In the genomic region with DNA sequence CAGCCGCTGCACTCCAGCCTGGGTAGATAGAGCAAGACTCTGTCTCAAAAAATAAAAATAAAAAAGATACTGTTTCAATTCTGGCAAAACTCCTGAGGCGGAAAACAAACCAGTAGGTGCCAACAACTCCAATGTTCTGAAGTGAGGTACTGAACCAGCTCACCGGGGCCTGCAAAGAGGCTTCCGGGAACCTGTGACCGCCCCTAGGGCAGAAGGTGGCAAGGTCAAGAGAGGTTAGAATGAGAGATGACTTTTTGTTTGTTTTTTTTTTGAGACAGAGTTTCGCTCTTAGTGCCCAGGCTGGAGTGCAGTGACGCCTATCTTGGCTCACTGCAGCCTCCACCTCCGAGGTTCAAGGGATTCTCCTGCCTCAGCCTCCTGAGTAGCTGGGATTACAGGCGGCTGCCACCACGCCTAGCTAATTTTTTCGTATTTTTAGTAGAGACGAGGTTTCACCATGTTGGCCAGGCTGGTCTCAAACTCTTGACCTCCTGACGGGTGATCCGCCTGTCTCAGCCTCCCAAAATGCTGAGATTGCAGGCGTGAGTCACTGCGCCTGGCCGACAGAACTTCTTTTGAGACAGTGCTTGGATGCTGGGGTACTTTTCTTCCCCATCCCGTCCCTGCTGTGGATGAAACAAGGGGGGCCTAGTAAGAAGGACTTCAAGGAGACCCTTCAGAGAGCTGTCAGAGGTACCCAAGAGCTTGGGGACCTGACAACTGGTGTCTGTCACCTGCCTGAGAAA, we compare ENCODE assay signal across 1 cellular context.
A peak's percentile ranks its signal among the peaks of the same experiment; 100 is the strongest.
TF ChIP-seq lines count a peak whose summit lies in the region.

No MANE protein-coding gene starts in this region.

TF ChIP-seq in HepG2, 621 proteins besides CTCF, POLR2A, EP300 and RAD21 (continued from another document):
- TF ChIP-seq, protein P1, sequence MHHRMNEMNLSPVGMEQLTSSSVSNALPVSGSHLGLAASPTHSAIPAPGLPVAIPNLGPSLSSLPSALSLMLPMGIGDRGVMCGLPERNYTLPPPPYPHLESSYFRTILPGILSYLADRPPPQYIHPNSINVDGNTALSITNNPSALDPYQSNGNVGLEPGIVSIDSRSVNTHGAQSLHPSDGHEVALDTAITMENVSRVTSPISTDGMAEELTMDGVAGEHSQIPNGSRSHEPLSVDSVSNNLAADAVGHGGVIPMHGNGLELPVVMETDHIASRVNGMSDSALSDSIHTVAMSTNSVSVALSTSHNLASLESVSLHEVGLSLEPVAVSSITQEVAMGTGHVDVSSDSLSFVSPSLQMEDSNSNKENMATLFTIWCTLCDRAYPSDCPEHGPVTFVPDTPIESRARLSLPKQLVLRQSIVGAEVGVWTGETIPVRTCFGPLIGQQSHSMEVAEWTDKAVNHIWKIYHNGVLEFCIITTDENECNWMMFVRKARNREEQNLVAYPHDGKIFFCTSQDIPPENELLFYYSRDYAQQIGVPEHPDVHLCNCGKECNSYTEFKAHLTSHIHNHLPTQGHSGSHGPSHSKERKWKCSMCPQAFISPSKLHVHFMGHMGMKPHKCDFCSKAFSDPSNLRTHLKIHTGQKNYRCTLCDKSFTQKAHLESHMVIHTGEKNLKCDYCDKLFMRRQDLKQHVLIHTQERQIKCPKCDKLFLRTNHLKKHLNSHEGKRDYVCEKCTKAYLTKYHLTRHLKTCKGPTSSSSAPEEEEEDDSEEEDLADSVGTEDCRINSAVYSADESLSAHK (CRISPR knock-in tag; IDR thresholded peaks at IDR 0.05; ENCODE audit: borderline replicate concordance), result no peak
- TF ChIP-seq ZNF496 (CRISPR knock-in tag; IDR thresholded peaks at IDR 0.05; ENCODE audit: insufficient replicate concordance) (no peak), NR2F6 (IDR thresholded peaks at IDR 0.05) (peak; percentile 63), NR2F6 (CRISPR knock-in tag; IDR thresholded peaks at IDR 0.05) (peak; percentile 74), HNRNPH1 (optimal IDR thresholded peaks at IDR 0.05; ENCODE audit: low read depth, low read length) (no peak), SOX13 (IDR thresholded peaks at IDR 0.05) (no peak), SOX13 (CRISPR knock-in tag; conservative IDR thresholded peaks at IDR 0.05 in 1 of 2, IDR thresholded peaks at IDR 0.05 in 1 of 2) (peak in 1 of 2 experiments; percentile 42; a peak in 1 of 4 replicates), CEBPB (IDR thresholded peaks at IDR 0.05; ENCODE audit: borderline replicate concordance, low read depth, low read length) (no peak), FOXA3 (CRISPR knock-in tag; IDR thresholded peaks at IDR 0.05) (no peak), GATAD2A (CRISPR knock-in tag; IDR thresholded peaks at IDR 0.05) (peak; percentile 51; the same call in 1 of the 2 replicates), ZNF121 (CRISPR knock-in tag; IDR thresholded peaks at IDR 0.05) (0 out of 2 replicates have a peak, but pooled peaks have one; percentile 32), IRF2 (CRISPR knock-in tag; IDR thresholded peaks at IDR 0.05) (no peak), ZNF577 (CRISPR knock-in tag; IDR thresholded peaks at IDR 0.05; ENCODE audit: borderline replicate concordance, low read depth) (no peak), NR2F2 (IDR thresholded peaks at IDR 0.05; ENCODE audit: borderline replicate concordance, low read depth) (peak; percentile 46; the same call in 1 of the 2 replicates), ZNF350 (CRISPR knock-in tag; IDR thresholded peaks at IDR 0.05; ENCODE audit: borderline replicate concordance, low read depth) (no peak), ZNF143 (CRISPR knock-in tag; IDR thresholded peaks at IDR 0.05) (no peak), RARG (CRISPR knock-in tag; IDR thresholded peaks at IDR 0.05; ENCODE audit: low read depth) (no peak), SMYD3 (CRISPR knock-in tag; IDR thresholded peaks at IDR 0.05) (no peak), ZNF501 (CRISPR knock-in tag; IDR thresholded peaks at IDR 0.05) (no peak), CBX5 (CRISPR knock-in tag; IDR thresholded peaks at IDR 0.05; ENCODE audit: borderline replicate concordance) (no peak), RARA (CRISPR knock-in tag; IDR thresholded peaks at IDR 0.05) (peak; percentile 56; the same call in 1 of the 2 replicates), ETV5 (CRISPR knock-in tag; IDR thresholded peaks at IDR 0.05; ENCODE audit: borderline replicate concordance) (peak; percentile 40; the same call in 1 of the 2 replicates), MAFK (conservative IDR thresholded peaks at IDR 0.05 in 1 of 2, IDR thresholded peaks at IDR 0.05 in 1 of 2; ENCODE audit: low read length in 2 of 2) (no peak), ZNF891 (CRISPR knock-in tag; IDR thresholded peaks at IDR 0.05) (no peak), YY1 (IDR thresholded peaks at IDR 0.05; ENCODE audit: insufficient read depth, insufficient replicate concordance, low read depth, low read length) (no peak), RXRB (CRISPR knock-in tag; IDR thresholded peaks at IDR 0.05; ENCODE audit: borderline replicate concordance) (peak; percentile 34; the same call in 1 of the 2 replicates), ZNF772 (CRISPR knock-in tag; IDR thresholded peaks at IDR 0.05) (no peak)
- TF ChIP-seq, protein P2, sequence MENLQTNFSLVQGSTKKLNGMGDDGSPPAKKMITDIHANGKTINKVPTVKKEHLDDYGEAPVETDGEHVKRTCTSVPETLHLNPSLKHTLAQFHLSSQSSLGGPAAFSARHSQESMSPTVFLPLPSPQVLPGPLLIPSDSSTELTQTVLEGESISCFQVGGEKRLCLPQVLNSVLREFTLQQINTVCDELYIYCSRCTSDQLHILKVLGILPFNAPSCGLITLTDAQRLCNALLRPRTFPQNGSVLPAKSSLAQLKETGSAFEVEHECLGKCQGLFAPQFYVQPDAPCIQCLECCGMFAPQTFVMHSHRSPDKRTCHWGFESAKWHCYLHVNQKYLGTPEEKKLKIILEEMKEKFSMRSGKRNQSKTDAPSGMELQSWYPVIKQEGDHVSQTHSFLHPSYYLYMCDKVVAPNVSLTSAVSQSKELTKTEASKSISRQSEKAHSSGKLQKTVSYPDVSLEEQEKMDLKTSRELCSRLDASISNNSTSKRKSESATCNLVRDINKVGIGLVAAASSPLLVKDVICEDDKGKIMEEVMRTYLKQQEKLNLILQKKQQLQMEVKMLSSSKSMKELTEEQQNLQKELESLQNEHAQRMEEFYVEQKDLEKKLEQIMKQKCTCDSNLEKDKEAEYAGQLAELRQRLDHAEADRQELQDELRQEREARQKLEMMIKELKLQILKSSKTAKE (CRISPR knock-in tag; IDR thresholded peaks at IDR 0.05; ENCODE audit: borderline replicate concordance), result no peak
- TF ChIP-seq, protein P3, sequence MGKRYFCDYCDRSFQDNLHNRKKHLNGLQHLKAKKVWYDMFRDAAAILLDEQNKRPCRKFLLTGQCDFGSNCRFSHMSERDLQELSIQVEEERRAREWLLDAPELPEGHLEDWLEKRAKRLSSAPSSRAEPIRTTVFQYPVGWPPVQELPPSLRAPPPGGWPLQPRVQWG (CRISPR knock-in tag; IDR thresholded peaks at IDR 0.05; ENCODE audit: borderline replicate concordance, low read depth), result no peak
- TF ChIP-seq, protein P4, sequence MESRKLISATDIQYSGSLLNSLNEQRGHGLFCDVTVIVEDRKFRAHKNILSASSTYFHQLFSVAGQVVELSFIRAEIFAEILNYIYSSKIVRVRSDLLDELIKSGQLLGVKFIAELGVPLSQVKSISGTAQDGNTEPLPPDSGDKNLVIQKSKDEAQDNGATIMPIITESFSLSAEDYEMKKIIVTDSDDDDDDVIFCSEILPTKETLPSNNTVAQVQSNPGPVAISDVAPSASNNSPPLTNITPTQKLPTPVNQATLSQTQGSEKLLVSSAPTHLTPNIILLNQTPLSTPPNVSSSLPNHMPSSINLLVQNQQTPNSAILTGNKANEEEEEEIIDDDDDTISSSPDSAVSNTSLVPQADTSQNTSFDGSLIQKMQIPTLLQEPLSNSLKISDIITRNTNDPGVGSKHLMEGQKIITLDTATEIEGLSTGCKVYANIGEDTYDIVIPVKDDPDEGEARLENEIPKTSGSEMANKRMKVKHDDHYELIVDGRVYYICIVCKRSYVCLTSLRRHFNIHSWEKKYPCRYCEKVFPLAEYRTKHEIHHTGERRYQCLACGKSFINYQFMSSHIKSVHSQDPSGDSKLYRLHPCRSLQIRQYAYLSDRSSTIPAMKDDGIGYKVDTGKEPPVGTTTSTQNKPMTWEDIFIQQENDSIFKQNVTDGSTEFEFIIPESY (CRISPR knock-in tag; IDR thresholded peaks at IDR 0.05), result peak; percentile 47; the same call in 1 of the 2 replicates
- TF ChIP-seq, protein P5, sequence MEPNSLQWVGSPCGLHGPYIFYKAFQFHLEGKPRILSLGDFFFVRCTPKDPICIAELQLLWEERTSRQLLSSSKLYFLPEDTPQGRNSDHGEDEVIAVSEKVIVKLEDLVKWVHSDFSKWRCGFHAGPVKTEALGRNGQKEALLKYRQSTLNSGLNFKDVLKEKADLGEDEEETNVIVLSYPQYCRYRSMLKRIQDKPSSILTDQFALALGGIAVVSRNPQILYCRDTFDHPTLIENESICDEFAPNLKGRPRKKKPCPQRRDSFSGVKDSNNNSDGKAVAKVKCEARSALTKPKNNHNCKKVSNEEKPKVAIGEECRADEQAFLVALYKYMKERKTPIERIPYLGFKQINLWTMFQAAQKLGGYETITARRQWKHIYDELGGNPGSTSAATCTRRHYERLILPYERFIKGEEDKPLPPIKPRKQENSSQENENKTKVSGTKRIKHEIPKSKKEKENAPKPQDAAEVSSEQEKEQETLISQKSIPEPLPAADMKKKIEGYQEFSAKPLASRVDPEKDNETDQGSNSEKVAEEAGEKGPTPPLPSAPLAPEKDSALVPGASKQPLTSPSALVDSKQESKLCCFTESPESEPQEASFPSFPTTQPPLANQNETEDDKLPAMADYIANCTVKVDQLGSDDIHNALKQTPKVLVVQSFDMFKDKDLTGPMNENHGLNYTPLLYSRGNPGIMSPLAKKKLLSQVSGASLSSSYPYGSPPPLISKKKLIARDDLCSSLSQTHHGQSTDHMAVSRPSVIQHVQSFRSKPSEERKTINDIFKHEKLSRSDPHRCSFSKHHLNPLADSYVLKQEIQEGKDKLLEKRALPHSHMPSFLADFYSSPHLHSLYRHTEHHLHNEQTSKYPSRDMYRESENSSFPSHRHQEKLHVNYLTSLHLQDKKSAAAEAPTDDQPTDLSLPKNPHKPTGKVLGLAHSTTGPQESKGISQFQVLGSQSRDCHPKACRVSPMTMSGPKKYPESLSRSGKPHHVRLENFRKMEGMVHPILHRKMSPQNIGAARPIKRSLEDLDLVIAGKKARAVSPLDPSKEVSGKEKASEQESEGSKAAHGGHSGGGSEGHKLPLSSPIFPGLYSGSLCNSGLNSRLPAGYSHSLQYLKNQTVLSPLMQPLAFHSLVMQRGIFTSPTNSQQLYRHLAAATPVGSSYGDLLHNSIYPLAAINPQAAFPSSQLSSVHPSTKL (CRISPR knock-in tag; IDR thresholded peaks at IDR 0.05), result peak; percentile 57; the same call in 1 of the 2 replicates
- TF ChIP-seq, protein P6, sequence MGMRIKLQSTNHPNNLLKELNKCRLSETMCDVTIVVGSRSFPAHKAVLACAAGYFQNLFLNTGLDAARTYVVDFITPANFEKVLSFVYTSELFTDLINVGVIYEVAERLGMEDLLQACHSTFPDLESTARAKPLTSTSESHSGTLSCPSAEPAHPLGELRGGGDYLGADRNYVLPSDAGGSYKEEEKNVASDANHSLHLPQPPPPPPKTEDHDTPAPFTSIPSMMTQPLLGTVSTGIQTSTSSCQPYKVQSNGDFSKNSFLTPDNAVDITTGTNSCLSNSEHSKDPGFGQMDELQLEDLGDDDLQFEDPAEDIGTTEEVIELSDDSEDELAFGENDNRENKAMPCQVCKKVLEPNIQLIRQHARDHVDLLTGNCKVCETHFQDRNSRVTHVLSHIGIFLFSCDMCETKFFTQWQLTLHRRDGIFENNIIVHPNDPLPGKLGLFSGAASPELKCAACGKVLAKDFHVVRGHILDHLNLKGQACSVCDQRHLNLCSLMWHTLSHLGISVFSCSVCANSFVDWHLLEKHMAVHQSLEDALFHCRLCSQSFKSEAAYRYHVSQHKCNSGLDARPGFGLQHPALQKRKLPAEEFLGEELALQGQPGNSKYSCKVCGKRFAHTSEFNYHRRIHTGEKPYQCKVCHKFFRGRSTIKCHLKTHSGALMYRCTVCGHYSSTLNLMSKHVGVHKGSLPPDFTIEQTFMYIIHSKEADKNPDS (CRISPR knock-in tag; IDR thresholded peaks at IDR 0.05), result no peak
- TF ChIP-seq, protein P7, sequence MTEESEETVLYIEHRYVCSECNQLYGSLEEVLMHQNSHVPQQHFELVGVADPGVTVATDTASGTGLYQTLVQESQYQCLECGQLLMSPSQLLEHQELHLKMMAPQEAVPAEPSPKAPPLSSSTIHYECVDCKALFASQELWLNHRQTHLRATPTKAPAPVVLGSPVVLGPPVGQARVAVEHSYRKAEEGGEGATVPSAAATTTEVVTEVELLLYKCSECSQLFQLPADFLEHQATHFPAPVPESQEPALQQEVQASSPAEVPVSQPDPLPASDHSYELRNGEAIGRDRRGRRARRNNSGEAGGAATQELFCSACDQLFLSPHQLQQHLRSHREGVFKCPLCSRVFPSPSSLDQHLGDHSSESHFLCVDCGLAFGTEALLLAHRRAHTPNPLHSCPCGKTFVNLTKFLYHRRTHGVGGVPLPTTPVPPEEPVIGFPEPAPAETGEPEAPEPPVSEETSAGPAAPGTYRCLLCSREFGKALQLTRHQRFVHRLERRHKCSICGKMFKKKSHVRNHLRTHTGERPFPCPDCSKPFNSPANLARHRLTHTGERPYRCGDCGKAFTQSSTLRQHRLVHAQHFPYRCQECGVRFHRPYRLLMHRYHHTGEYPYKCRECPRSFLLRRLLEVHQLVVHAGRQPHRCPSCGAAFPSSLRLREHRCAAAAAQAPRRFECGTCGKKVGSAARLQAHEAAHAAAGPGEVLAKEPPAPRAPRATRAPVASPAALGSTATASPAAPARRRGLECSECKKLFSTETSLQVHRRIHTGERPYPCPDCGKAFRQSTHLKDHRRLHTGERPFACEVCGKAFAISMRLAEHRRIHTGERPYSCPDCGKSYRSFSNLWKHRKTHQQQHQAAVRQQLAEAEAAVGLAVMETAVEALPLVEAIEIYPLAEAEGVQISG (CRISPR knock-in tag; IDR thresholded peaks at IDR 0.05), result no peak
- TF ChIP-seq, protein P8, sequence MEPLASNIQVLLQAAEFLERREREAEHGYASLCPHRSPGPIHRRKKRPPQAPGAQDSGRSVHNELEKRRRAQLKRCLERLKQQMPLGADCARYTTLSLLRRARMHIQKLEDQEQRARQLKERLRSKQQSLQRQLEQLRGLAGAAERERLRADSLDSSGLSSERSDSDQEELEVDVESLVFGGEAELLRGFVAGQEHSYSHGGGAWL (CRISPR knock-in tag; IDR thresholded peaks at IDR 0.05), result no peak
